In genomic region chr6:140970485-140970884, GRCh38 we compare ENCODE assay signal across 15 cellular contexts.
A peak's percentile ranks its signal among the peaks of the same experiment; 100 is the strongest.
DNase-seq lines count a peak whose midpoint lies in the region; ATAC-seq and TF ChIP-seq lines count a peak whose summit lies in the region.
"Had no signal": no experiment of that assay in that cellular context is flagged by ENCODE, and none has a peak within 500 bp of the region (broad histone marks: within the 10 kb centered on the region; RNA-seq: fewer than 3 reads in every experiment).

No MANE protein-coding gene starts in this region.

- TF ChIP-seq POLR2A in gastroesophageal sphincter (IDR thresholded peaks at IDR 0.05), result no peak

- no peak overlapping the region for H2AFZ ChIP-seq in trophoblast cell (ENCODE audit: insufficient read depth, low read length, poor library complexity)

- peaks cover 2% of the 10 kb centered on the region for H3K79me1 ChIP-seq in trophoblast cell (ENCODE audit: low read length)

- no peaks in the 10 kb centered on the region for H3K27me3 ChIP-seq in trophoblast cell (ENCODE audit: insufficient read depth, low read length)
- no peaks in the 10 kb centered on the region for H3K27me3 ChIP-seq in gastroesophageal sphincter

- no peak for ATAC-seq in gastroesophageal sphincter
- ATAC-seq: GM12878, K562 had no signal

- no peak overlapping the region for H4K91ac ChIP-seq in trophoblast cell (ENCODE audit: low read depth, low read length)

- no peak overlapping the region for H4K12ac ChIP-seq in trophoblast cell (ENCODE audit: low read depth, low read length)

- no peak overlapping the region for H2AK5ac ChIP-seq in trophoblast cell (ENCODE audit: low read length)

- H2BK120ac ChIP-seq in trophoblast cell (ENCODE audit: insufficient read depth, low read length, poor library complexity), result no peak overlapping the region

- no peak overlapping the region for H3K4ac ChIP-seq in trophoblast cell (ENCODE audit: low read depth, low read length)

- H2BK12ac ChIP-seq in trophoblast cell (ENCODE audit: low read length), result no peak overlapping the region

- no peak for TF ChIP-seq CTCF in fibroblast of mammary gland (conservative IDR thresholded peaks at IDR 0.05; ENCODE audit: control insufficient read depth, insufficient read depth, low read depth, low read length)
- TF ChIP-seq CTCF in gastroesophageal sphincter (IDR thresholded peaks at IDR 0.05), result no peak

- no peaks in the 10 kb centered on the region for H3K79me2 ChIP-seq in trophoblast cell (ENCODE audit: control insufficient read depth, insufficient read depth, low read length, poor library complexity)

- peaks cover 5% of the 10 kb centered on the region; the same call in 1 of the 2 replicates for H3K36me3 ChIP-seq in SK-N-MC (ENCODE audit: insufficient read depth, low read length)
- no peaks in the 10 kb centered on the region for H3K36me3 ChIP-seq in trophoblast cell (ENCODE audit: control insufficient read depth in 1 of 2, insufficient read depth in 2 of 2, low read length in 2 of 2)
- H3K36me3 ChIP-seq in gastroesophageal sphincter, result no peaks in the 10 kb centered on the region

- H2BK5ac ChIP-seq in trophoblast cell (ENCODE audit: low read depth, low read length, poor library complexity), result no peak overlapping the region

- H3K9ac ChIP-seq in SK-N-MC (ENCODE audit: insufficient read length), result peak overlapping the region; percentile 70
- H3K9ac ChIP-seq in trophoblast cell (ENCODE audit: low read length), result no peak overlapping the region

- H3K18ac ChIP-seq in trophoblast cell (ENCODE audit: low read length), result no peak overlapping the region

- H3K14ac ChIP-seq in trophoblast cell (ENCODE audit: low read length), result no peak overlapping the region

- H3K27ac ChIP-seq in SK-N-MC (peak overlapping the region; percentile 98), trophoblast cell (ENCODE audit: low read depth, low read length) (peak overlapping the region; percentile 71), gastroesophageal sphincter (no peak overlapping the region), caudate nucleus (ENCODE audit: low read depth, low read length) (no peak overlapping the region)
- H3K27ac ChIP-seq: C4-2B, HL-60 had no signal

- no peak for TF ChIP-seq EP300 in gastroesophageal sphincter (IDR thresholded peaks at IDR 0.05)

- H3K4me3 ChIP-seq in SK-N-MC (peak overlapping the region; percentile 75), fibroblast of mammary gland (ENCODE audit: control insufficient read depth, low read depth, low read length) (no peak overlapping the region), trophoblast cell (ENCODE audit: low read depth, low read length) (no peak overlapping the region), gastroesophageal sphincter (no peak overlapping the region)
- H3K4me3 ChIP-seq: GM12878, K562 had no signal

- peak; percentile 48 for DNase-seq in EL
- peak; percentile 96 for DNase-seq in SK-N-MC (ENCODE audit: low read depth, low spot score)
- peak; percentile 30 for DNase-seq in fibroblast of mammary gland (ENCODE audit: low read depth)
- no peak for DNase-seq in trophoblast cell
- DNase-seq in caudate nucleus (lab: John Stamatoyannopoulos, UW), result no peak
- DNase-seq in NCI-H1694 (lab: John Stamatoyannopoulos, UW), result no peak
- DNase-seq: NCI-H146, NCI-H2107, NCI-H345, NCI-H69 had no signal

- no peak overlapping the region for H3K23ac ChIP-seq in trophoblast cell (ENCODE audit: low read length)

- H3K4me1 ChIP-seq in trophoblast cell (ENCODE audit: control insufficient read depth in 1 of 2, insufficient read depth in 2 of 2, low read length in 2 of 2), result no peaks in the 10 kb centered on the region
- no peaks in the 10 kb centered on the region for H3K4me1 ChIP-seq in gastroesophageal sphincter

- no peak overlapping the region for H3K4me2 ChIP-seq in trophoblast cell (ENCODE audit: low read length)

- no peak overlapping the region for H4K8ac ChIP-seq in trophoblast cell (ENCODE audit: low read depth, low read length)

- H3K9me3 ChIP-seq in SK-N-MC (ENCODE audit: low read depth, low read length) (peaks cover 7% of the 10 kb centered on the region; the same call in 1 of the 2 replicates), trophoblast cell (ENCODE audit: insufficient read depth, low read depth, low read length) (no peaks in the 10 kb centered on the region), gastroesophageal sphincter (peaks cover 0 to 15% (median 0%) of the 10 kb centered on the region in 3 donors)

Comparison
In these comparisons a context has a peak if more than half of its experiments do, and no peak if none do; other contexts are left out.
1. DNase-seq: peak in EL (single experiment), SK-N-MC (single experiment) and fibroblast of mammary gland (single experiment); none in trophoblast cell (0 of 2), caudate nucleus (0 of 61) and NCI-H1694 (single experiment).
2. H3K27ac ChIP-seq: peak in SK-N-MC (single experiment) and trophoblast cell (single experiment); none in gastroesophageal sphincter (0 of 4) and caudate nucleus (single experiment).